ENCODE assay signal across 1 cellular context in the genomic region with DNA sequence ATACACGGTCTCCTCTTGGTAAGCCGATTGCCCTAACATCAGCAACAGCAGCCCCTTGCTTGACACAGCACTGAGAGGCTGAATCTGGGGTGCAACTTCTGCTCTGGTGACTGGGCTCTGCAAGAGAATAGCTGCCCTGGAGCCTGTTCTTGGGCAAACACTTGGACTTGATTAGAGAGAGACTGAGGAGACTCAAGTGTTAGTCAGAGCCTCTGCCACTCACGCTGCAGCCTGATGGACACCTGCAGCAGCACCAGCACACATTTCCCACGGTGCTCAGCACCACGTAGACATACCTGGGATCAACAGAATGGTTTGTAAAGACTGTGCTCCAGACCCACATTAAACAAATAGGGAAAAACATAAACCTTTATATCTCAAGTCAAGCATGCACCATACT.
TF ChIP-seq lines count a peak whose summit lies in the region.

No MANE protein-coding gene starts in this region.

TF ChIP-seq in IMR-90, 13 proteins besides CTCF, POLR2A, EP300 and RAD21:
- TF ChIP-seq FOS (IDR thresholded peaks at IDR 0.05; ENCODE audit: low read depth, low read length) (no peak), BHLHE40 (IDR thresholded peaks at IDR 0.05; ENCODE audit: low read depth, low read length) (no peak), MAZ (IDR thresholded peaks at IDR 0.05; ENCODE audit: borderline replicate concordance, low read depth, low read length) (no peak), NFE2L2 (IDR thresholded peaks at IDR 0.05; ENCODE audit: low read depth, low read length) (no peak), CEBPB (IDR thresholded peaks at IDR 0.05; ENCODE audit: low read depth, low read length) (no peak), RCOR1 (IDR thresholded peaks at IDR 0.05; ENCODE audit: insufficient replicate concordance, low read length) (no peak), CHD1 (IDR thresholded peaks at IDR 0.05; ENCODE audit: low read depth, low read length) (no peak), RFX5 (IDR thresholded peaks at IDR 0.05; ENCODE audit: low read depth, low read length) (no peak), SMC3 (IDR thresholded peaks at IDR 0.05; ENCODE audit: low read depth, low read length) (no peak), MAFK (IDR thresholded peaks at IDR 0.05; ENCODE audit: low read depth, low read length) (no peak), MXI1 (IDR thresholded peaks at IDR 0.05; ENCODE audit: borderline replicate concordance, low read depth, low read length) (no peak)
- TF ChIP-seq, protein P1, sequence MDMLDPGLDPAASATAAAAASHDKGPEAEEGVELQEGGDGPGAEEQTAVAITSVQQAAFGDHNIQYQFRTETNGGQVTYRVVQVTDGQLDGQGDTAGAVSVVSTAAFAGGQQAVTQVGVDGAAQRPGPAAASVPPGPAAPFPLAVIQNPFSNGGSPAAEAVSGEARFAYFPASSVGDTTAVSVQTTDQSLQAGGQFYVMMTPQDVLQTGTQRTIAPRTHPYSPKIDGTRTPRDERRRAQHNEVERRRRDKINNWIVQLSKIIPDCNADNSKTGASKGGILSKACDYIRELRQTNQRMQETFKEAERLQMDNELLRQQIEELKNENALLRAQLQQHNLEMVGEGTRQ (IDR thresholded peaks at IDR 0.05; ENCODE audit: low read depth, low read length), result no peak
- TF ChIP-seq, protein P2, sequence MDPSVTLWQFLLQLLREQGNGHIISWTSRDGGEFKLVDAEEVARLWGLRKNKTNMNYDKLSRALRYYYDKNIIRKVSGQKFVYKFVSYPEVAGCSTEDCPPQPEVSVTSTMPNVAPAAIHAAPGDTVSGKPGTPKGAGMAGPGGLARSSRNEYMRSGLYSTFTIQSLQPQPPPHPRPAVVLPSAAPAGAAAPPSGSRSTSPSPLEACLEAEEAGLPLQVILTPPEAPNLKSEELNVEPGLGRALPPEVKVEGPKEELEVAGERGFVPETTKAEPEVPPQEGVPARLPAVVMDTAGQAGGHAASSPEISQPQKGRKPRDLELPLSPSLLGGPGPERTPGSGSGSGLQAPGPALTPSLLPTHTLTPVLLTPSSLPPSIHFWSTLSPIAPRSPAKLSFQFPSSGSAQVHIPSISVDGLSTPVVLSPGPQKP (IDR thresholded peaks at IDR 0.05; ENCODE audit: borderline replicate concordance, low read depth, low read length), result no peak
